ENCODE assay signal across 23 cellular contexts in genomic region chr2:129439686-129440302, GRCh38.
"Had no signal": no experiment of that assay in that cellular context is flagged by ENCODE, and none has a peak within 500 bp of the region (broad histone marks: within the 10 kb centered on the region; RNA-seq: fewer than 3 reads in every experiment).

No MANE protein-coding gene starts in this region.

- H3K9me3 ChIP-seq: esophagus squamous epithelium, lower lobe of right lung, right lobe of liver, testis, tibial artery had no signal

- H3K9ac ChIP-seq: parathyroid adenoma had no signal

- ATAC-seq: effector memory CD8-positive, alpha-beta T cell; left colon; left ventricle myocardium superior had no signal

- H3K4me1 ChIP-seq: lower lobe of right lung, right lobe of liver, testis, tibial artery had no signal

- H3K27ac ChIP-seq: esophagus squamous epithelium, lower lobe of right lung, parathyroid adenoma, right lobe of liver, testis, tibial artery had no signal

- H3K27ac Mint-ChIP-seq: effector memory CD8-positive, alpha-beta T cell; natural killer cell treated with Interleukin-12 subunit alpha and Interleukin-12 subunit beta and Interleukin-15 and Interleukin-18, amount 100 ng/mL, for 72 hours; progenitor cell of endocrine pancreas; type B pancreatic cell had no signal

- H3K4me3 Mint-ChIP-seq: effector memory CD8-positive, alpha-beta T cell; natural killer cell treated with Interleukin-12 subunit alpha and Interleukin-12 subunit beta and Interleukin-15 and Interleukin-18, amount 100 ng/mL, for 72 hours; neural crest cell; type B pancreatic cell had no signal

- DNase-seq: cortex of kidney; effector memory CD8-positive, alpha-beta T cell; erythroblast; esophagus squamous epithelium; foreskin melanocyte; head of caudate nucleus; kidney glomerular epithelial cell; left colon; left ventricle myocardium superior; lower lobe of right lung; right lobe of liver; small intestine; stimulated activated CD4-positive, alpha-beta T cell treated with anti-CD3 and anti-CD28 coated beads, Interleukin-15, amount 100 ng/mL, for 24 hours; stimulated activated CD4-positive, alpha-beta T cell treated with anti-CD3 and anti-CD28 coated beads, Interleukin-2, amount 100 ng/mL, for 48 hours; stimulated activated naive CD4-positive, alpha-beta T cell; substantia nigra; testis; tibial artery had no signal

- H3K36me3 ChIP-seq: esophagus squamous epithelium, lower lobe of right lung, right lobe of liver, tibial artery had no signal

- H3K4me3 ChIP-seq: esophagus squamous epithelium, lower lobe of right lung, right lobe of liver, testis, tibial artery had no signal

- H3K27me3 ChIP-seq: esophagus squamous epithelium, right lobe of liver, testis, tibial artery had no signal

- H3K36me3 Mint-ChIP-seq: natural killer cell treated with Interleukin-12 subunit alpha and Interleukin-12 subunit beta and Interleukin-15 and Interleukin-18, amount 100 ng/mL, for 72 hours; type B pancreatic cell had no signal

- H3K9me3 Mint-ChIP-seq: neural crest cell, type B pancreatic cell had no signal
